ENCODE assay signal across 17 cellular contexts in the genomic region with DNA sequence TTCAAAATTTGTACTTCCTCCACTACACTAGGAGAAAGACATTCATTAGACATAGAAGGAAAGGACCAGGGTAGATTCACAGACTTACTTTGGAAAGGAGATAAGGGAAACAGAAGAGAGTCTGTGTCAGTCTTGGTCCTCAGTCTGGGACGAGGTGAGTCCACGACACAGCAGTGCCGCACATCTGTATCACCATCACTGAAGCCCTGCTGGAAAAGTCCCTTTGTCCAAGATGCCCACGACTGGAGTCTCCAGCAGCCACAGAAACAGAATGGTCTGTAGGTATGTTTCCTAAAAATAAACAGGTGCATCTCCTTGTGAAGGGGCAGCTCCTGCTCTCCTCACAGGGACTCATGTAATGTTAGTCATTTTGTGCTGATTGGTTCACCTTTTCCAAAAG.
"Had no signal": no experiment of that assay in that cellular context is flagged by ENCODE, and none has a peak within 500 bp of the region (broad histone marks: within the 10 kb centered on the region; RNA-seq: fewer than 3 reads in every experiment).

No MANE protein-coding gene starts in this region.

- H3K9me3 Mint-ChIP-seq: nephron progenitor cell; T-helper 1 cell treated with Interleukin-12 subunit alpha and Interleukin-12 subunit beta and Interleukin-4 antibody, amounts not matched to agents 30 μg/mL and 1 μg/mL, for 36 hours had no signal

- H3K27ac Mint-ChIP-seq: activated CD4-positive, alpha-beta T cell treated with anti-CD3 and anti-CD28 coated beads, Interleukin-2, amount 10 ng/mL, durations not matched to agents 7 days and 5 days; activated CD8-positive, alpha-beta T cell treated with anti-CD3 and anti-CD28 coated beads, Interleukin-2, amount 10 ng/mL, durations not matched to agents 7 days and 5 days; nephron progenitor cell; T-helper 1 cell treated with Interleukin-12 subunit alpha and Interleukin-12 subunit beta and Interleukin-4 antibody, amounts not matched to agents 30 μg/mL and 1 μg/mL, for 36 hours had no signal

- ATAC-seq: activated CD8-positive, alpha-beta T cell treated with anti-CD3 and anti-CD28 coated beads, Interleukin-2, amount 10 ng/mL, durations not matched to agents 7 days and 5 days; body of pancreas; heart left ventricle; left ventricle myocardium superior; pancreas; right cardiac atrium had no signal

- DNase-seq: activated CD4-positive, alpha-beta T cell treated with anti-CD3 and anti-CD28 coated beads, Interleukin-2, amount 10 ng/mL, durations not matched to agents 7 days and 5 days; activated CD8-positive, alpha-beta memory T cell treated with anti-CD3 and anti-CD28 coated beads, Interleukin-2, amount 50 U/mL, for 4 hours; activated CD8-positive, alpha-beta T cell treated with anti-CD3 and anti-CD28 coated beads, Interleukin-2, amount 10 ng/mL, durations not matched to agents 7 days and 5 days; activated gamma-delta T cell treated with Interleukin-2 at 50 U/mL for 16 hours; anterior cingulate cortex; body of pancreas; heart left ventricle; left ventricle myocardium superior; nephron progenitor cell; pancreas; right cardiac atrium; stimulated activated CD4-positive, alpha-beta T cell treated with anti-CD3 and anti-CD28 coated beads, Interleukin-12 subunit alpha, Interleukin-12 subunit beta, amount 100 ng/mL, for 4 hours; stimulated activated CD4-positive, alpha-beta T cell treated with anti-CD3 and anti-CD28 coated beads, Interleukin-4, amount 100 ng/mL, for 4 hours; transverse colon; uterus had no signal

- FAIRE-seq: islet of Langerhans, pancreas had no signal

- H3K27me3 Mint-ChIP-seq: activated CD4-positive, alpha-beta T cell treated with anti-CD3 and anti-CD28 coated beads, Interleukin-2, amount 10 ng/mL, durations not matched to agents 7 days and 5 days had no signal

- H3K4me3 Mint-ChIP-seq: activated CD4-positive, alpha-beta T cell treated with anti-CD3 and anti-CD28 coated beads, Interleukin-2, amount 10 ng/mL, durations not matched to agents 7 days and 5 days; activated CD8-positive, alpha-beta T cell treated with anti-CD3 and anti-CD28 coated beads, Interleukin-2, amount 10 ng/mL, durations not matched to agents 7 days and 5 days; nephron progenitor cell; T-helper 1 cell treated with Interleukin-12 subunit alpha and Interleukin-12 subunit beta and Interleukin-4 antibody, amounts not matched to agents 30 μg/mL and 1 μg/mL, for 36 hours had no signal
